ENCODE assay signal across 23 cellular contexts in genomic region chrX:74225111-74225510, GRCh38.
"Had no signal": no experiment of that assay in that cellular context is flagged by ENCODE, and none has a peak within 500 bp of the region (broad histone marks: within the 10 kb centered on the region; RNA-seq: fewer than 3 reads in every experiment).

No MANE protein-coding gene starts in this region.

- H3K4me1 Mint-ChIP-seq: mesothelial cell of epicardium had no signal

- H3K36me3 Mint-ChIP-seq: naive B cell had no signal

- H3K4me2 ChIP-seq: hepatocyte had no signal

- H3K27ac Mint-ChIP-seq: immature natural killer cell, mesothelial cell of epicardium had no signal

- H3K4me1 ChIP-seq: esophagus muscularis mucosa, foreskin keratinocyte, gastroesophageal sphincter, heart left ventricle, left lung, lower lobe of right lung had no signal

- H3K36me3 ChIP-seq: lower lobe of right lung had no signal

- H3K4me3 ChIP-seq: coronary artery, dorsolateral prefrontal cortex, esophagus muscularis mucosa, gastroesophageal sphincter, heart left ventricle, hepatocyte, left lung, lower lobe of right lung, mucosa of descending colon had no signal

- H3K4me3 Mint-ChIP-seq: immature natural killer cell, mesothelial cell of epicardium, naive B cell had no signal

- H3K27ac ChIP-seq: coronary artery, dorsolateral prefrontal cortex, esophagus muscularis mucosa, foreskin keratinocyte, gastroesophageal sphincter, heart left ventricle, hepatocyte, left lung, lower lobe of right lung had no signal

- H2AFZ ChIP-seq: hepatocyte had no signal

- ATAC-seq: foreskin keratinocyte, gastroesophageal sphincter, heart left ventricle, left cardiac atrium, left lung, left ventricle myocardium superior, lower lobe of right lung, mucosa of descending colon had no signal

- DNase-seq: dermis blood vessel endothelial cell; dorsolateral prefrontal cortex; effector CD4-positive, alpha-beta T cell; effector memory CD4-positive, alpha-beta T cell; foreskin keratinocyte; heart left ventricle; hypothalamus; immature natural killer cell; left cardiac atrium; left lung; left ventricle myocardium superior; lower lobe of right lung; mesenchymal stem cell; mucosa of descending colon; naive B cell had no signal

- H3K27me3 Mint-ChIP-seq: naive B cell had no signal

- FAIRE-seq: endothelial cell of umbilical vein, frontal cortex, keratinocyte had no signal

- H3K9me3 ChIP-seq: gastroesophageal sphincter, left lung, lower lobe of right lung, mucosa of descending colon had no signal

- H3K27me3 ChIP-seq: esophagus muscularis mucosa, foreskin keratinocyte, gastroesophageal sphincter, heart left ventricle, hepatocyte had no signal
